In genomic region chr12:45966486-45966885, GRCh38 we compare ENCODE assay signal across 12 cellular contexts. TPM values are rescaled to one million over a fixed set of nuclear protein-coding genes. Genes with fewer than 3 reads are reported as not detected.
A peak's percentile ranks its signal among the peaks of the same experiment; 100 is the strongest.
DNase-seq lines count a peak whose midpoint lies in the region; ATAC-seq and TF ChIP-seq lines count a peak whose summit lies in the region.
"Had no signal": no experiment of that assay in that cellular context is flagged by ENCODE, and none has a peak within 500 bp of the region (broad histone marks: within the 10 kb centered on the region; RNA-seq: fewer than 3 reads in every experiment).

No MANE protein-coding gene starts in this region.

- WGBS in mammary epithelial cell (ENCODE audit: low coverage, missing lambda C conversion rate), result 0% methylated on average over 1 of the region's 1 CpG

- in situ Hi-C loops in T47D (cut with HindIII; ENCODE audit: low pct_unique_long_range_greater_than_20kb, low sequenced_read_pairs) (no loop called here), mammary epithelial cell (cut with MboI; ENCODE audit: low sequenced_read_pairs in 2 of 2) (no loop called here), GM13976 (cut with MboI; ENCODE audit: low sequenced_read_pairs, unreplicated experiment) (no loop called here)

- DNase-seq in T47D (ENCODE audit: low read depth in 1 of 2, low spot score in 1 of 2) (peak; percentile 46 to 55), mammary epithelial cell (no peak), cardiac fibroblast (ENCODE audit: low read depth in 2 of 2) (peak; percentile 80 to 83), kidney tubule cell (ENCODE audit: low spot score) (peak; percentile 60), upper lobe of right lung (no peak), GM13976 (ENCODE audit: low spot score) (no peak), NCI-H446 (lab: John Stamatoyannopoulos, UW) (no peak)
- no peak for DNase-seq in activated CD8-positive, alpha-beta memory T cell treated with anti-CD3 and anti-CD28 coated beads, Interleukin-2, amount 50 U/mL, for 48 hours
- DNase-seq: AML-193, anterior cingulate cortex, NCI-H526, WERI-Rb-1 had no signal

- H3K4me2 ChIP-seq in mammary epithelial cell (ENCODE audit: insufficient read depth, low read depth, low read length), result no peak overlapping the region

- dilution Hi-C loops in mammary epithelial cell (cut with HindIII; ENCODE audit: low sequenced_read_pairs), result no loop called here

- H3K9me3 ChIP-seq in mammary epithelial cell (replicated peaks; ENCODE audit: insufficient read depth, low read length) (no peaks in the 10 kb centered on the region), upper lobe of right lung (no peaks in the 10 kb centered on the region)

- CTCF ChIA-PET in mammary epithelial cell (lab: Charles Lee; ENCODE audit: low non-redundant PET), result no interaction called here

- H3K4me1 ChIP-seq in mammary epithelial cell (ENCODE audit: insufficient read depth, low read length), result no peaks in the 10 kb centered on the region
- H3K4me1 ChIP-seq in upper lobe of right lung, result peaks cover 33% of the 10 kb centered on the region

- BruUV-seq in mammary epithelial cell (replicated peaks; lab: Mats Ljungman, UMichigan), result no TSS peak

- H3K27ac ChIP-seq in mammary epithelial cell (ENCODE audit: insufficient read depth, low read depth, low read length) (no peak overlapping the region), upper lobe of right lung (no peak overlapping the region)
- H3K27ac ChIP-seq: WERI-Rb-1 had no signal

- H4K20me1 ChIP-seq in mammary epithelial cell (ENCODE audit: insufficient read depth, low read length), result no peaks in the 10 kb centered on the region

- H3K4me3 ChIP-seq in mammary epithelial cell (replicated peaks in 1 of 3; ENCODE audit: insufficient read depth in 1 of 3, low read depth in 2 of 3, low read length in 3 of 3), result no peak overlapping the region
- no peak overlapping the region for H3K4me3 ChIP-seq in cardiac fibroblast (replicated peaks in 1 of 2; ENCODE audit: low read depth in 2 of 2, low read length in 2 of 2)
- no peak overlapping the region for H3K4me3 ChIP-seq in upper lobe of right lung

- H3K36me3 ChIP-seq in mammary epithelial cell (ENCODE audit: insufficient read depth, low read length), result peaks cover 7% of the 10 kb centered on the region
- H3K36me3 ChIP-seq in upper lobe of right lung, result peaks cover 4% of the 10 kb centered on the region

- H3K79me2 ChIP-seq in mammary epithelial cell (ENCODE audit: insufficient read depth, low read length), result peaks cover 90% of the 10 kb centered on the region

- H2AFZ ChIP-seq in mammary epithelial cell (ENCODE audit: low read depth, low read length), result no peak overlapping the region

- H3K27me3 ChIP-seq in mammary epithelial cell (ENCODE audit: insufficient read depth, low read length), result no peaks in the 10 kb centered on the region
- no peaks in the 10 kb centered on the region for H3K27me3 ChIP-seq in upper lobe of right lung

- H3K9ac ChIP-seq in mammary epithelial cell (ENCODE audit: insufficient read depth, low read length), result no peak overlapping the region

- no peak for TF ChIP-seq CTCF in mammary epithelial cell (conservative IDR thresholded peaks at IDR 0.05 in 1 of 2, IDR thresholded peaks at IDR 0.05 in 1 of 2; ENCODE audit: extremely low read depth in 1 of 2, insufficient read depth in 1 of 2, low read depth in 1 of 2, low read length in 2 of 2)
- no peak for TF ChIP-seq CTCF in cardiac fibroblast (IDR thresholded peaks at IDR 0.05; ENCODE audit: low read depth, low read length)
- TF ChIP-seq CTCF in upper lobe of right lung (IDR thresholded peaks at IDR 0.05), result no peak
- no peak for TF ChIP-seq CTCF in GM13976 (IDR thresholded peaks at IDR 0.05; ENCODE audit: borderline replicate concordance, control extremely low read depth, extremely low read depth, insufficient read depth, missing control alignments)

- intact Hi-C loops in mammary epithelial cell (cut with micrococcal nuclease) (no loop called here), upper lobe of right lung (cut with DNase I) (no loop called here)

- ATAC-seq in upper lobe of right lung, result peak; percentile 71

RNA-seq across cellular contexts. Expression of gene SCAF11, which starts 23.9 kb away (rescaled TPM):
- total RNA-seq in mammary epithelial cell (100 to 1,000 TPM in 1 of 2 donors, 10 to 100 TPM in 1; 99.2 to 100 TPM), upper lobe of right lung (119 TPM)
- polyA plus RNA-seq in mammary epithelial cell, result 48.6 TPM
- polyA minus RNA-seq in mammary epithelial cell, result 63.4 TPM

Comparison
In these comparisons a context has a peak if more than half of its experiments do, and no peak if none do; other contexts are left out.
1. DNase-seq: peak in T47D (2 of 2), cardiac fibroblast (2 of 2) and kidney tubule cell (single experiment); none in mammary epithelial cell (single experiment), upper lobe of right lung (single experiment), activated CD8-positive, alpha-beta memory T cell treated with anti-CD3 and anti-CD28 coated beads, Interleukin-2, amount 50 U/mL, for 48 hours (single experiment), GM13976 (single experiment) and NCI-H446 (0 of 2).